7 cellular contexts compared by ENCODE assay signal in genomic region chr1:117093091-117093534, GRCh38. TPM values are rescaled to one million over a fixed set of nuclear protein-coding genes. Genes with fewer than 3 reads are reported as not detected.
A peak's percentile ranks its signal among the peaks of the same experiment; 100 is the strongest.
DNase-seq lines count a peak whose midpoint lies in the region; ATAC-seq and TF ChIP-seq lines count a peak whose summit lies in the region.

No MANE protein-coding gene starts in this region.

- no peaks in the 10 kb centered on the region for H3K36me3 ChIP-seq in hepatocyte (replicated peaks; ENCODE audit: insufficient read depth, low read depth)

- no peaks in the 10 kb centered on the region for H3K9me3 Mint-ChIP-seq in activated naive CD8-positive, alpha-beta T cell treated with anti-CD3 and anti-CD28 coated beads, Interleukin-2, amount 10 ng/mL, durations not matched to agents 7 days and 5 days
- no peaks in the 10 kb centered on the region for H3K9me3 Mint-ChIP-seq in stimulated activated naive B cell treated with anti-CD40 and anti-IgM and Interleukin-4, amounts not matched to agents 10 μg/mL and 1 μg/mL and 100 μg/mL, for 72 hours

- no peaks in the 10 kb centered on the region for H3K27me3 Mint-ChIP-seq in activated naive CD8-positive, alpha-beta T cell treated with anti-CD3 and anti-CD28 coated beads, Interleukin-2, amount 10 ng/mL, durations not matched to agents 7 days and 5 days
- no peaks in the 10 kb centered on the region for H3K27me3 Mint-ChIP-seq in stimulated activated naive B cell treated with anti-CD40 and anti-IgM and Interleukin-4, amounts not matched to agents 10 μg/mL and 1 μg/mL and 100 μg/mL, for 72 hours

- no peaks in the 10 kb centered on the region for H3K27me3 ChIP-seq in hepatocyte

- H3K4me3 ChIP-seq in hepatocyte = no peak overlapping the region

- no peak for TF ChIP-seq CTCF in hepatocyte (IDR thresholded peaks at IDR 0.05; ENCODE audit: poor library complexity)

- no peaks in the 10 kb centered on the region for H3K79me2 ChIP-seq in hepatocyte

- H3K36me3 Mint-ChIP-seq in activated naive CD8-positive, alpha-beta T cell treated with anti-CD3 and anti-CD28 coated beads, Interleukin-2, amount 10 ng/mL, durations not matched to agents 7 days and 5 days = peaks cover 35% of the 10 kb centered on the region
- peaks cover 42 to 59% of the 10 kb centered on the region in 2 donors for H3K36me3 Mint-ChIP-seq in stimulated activated naive B cell treated with anti-CD40 and anti-IgM and Interleukin-4, amounts not matched to agents 10 μg/mL and 1 μg/mL and 100 μg/mL, for 72 hours

- no peak for ATAC-seq in activated naive CD8-positive, alpha-beta T cell treated with anti-CD3 and anti-CD28 coated beads, Interleukin-2, amount 10 ng/mL, durations not matched to agents 7 days and 5 days (ENCODE audit: low read depth)
- ATAC-seq in stimulated activated naive B cell treated with anti-CD40 and anti-IgM and Interleukin-4, amounts not matched to agents 10 μg/mL and 1 μg/mL and 100 μg/mL, for 72 hours (replicated peaks) = peak; percentile 27 to 54
- ATAC-seq in GM21381 (IDR thresholded peaks at IDR 0.05; ENCODE audit: unreplicated experiment) (no peak), GM21423 (IDR thresholded peaks at IDR 0.05; ENCODE audit: unreplicated experiment) (no peak)

- H3K27ac ChIP-seq in hepatocyte = peak overlapping the region; percentile 84

- H3K4me3 Mint-ChIP-seq in activated naive CD8-positive, alpha-beta T cell treated with anti-CD3 and anti-CD28 coated beads, Interleukin-2, amount 10 ng/mL, durations not matched to agents 7 days and 5 days = no peak overlapping the region
- H3K4me3 Mint-ChIP-seq in stimulated activated naive B cell treated with anti-CD40 and anti-IgM and Interleukin-4, amounts not matched to agents 10 μg/mL and 1 μg/mL and 100 μg/mL, for 72 hours = no peak overlapping the region

- peaks cover 6% of the 10 kb centered on the region for H3K4me1 Mint-ChIP-seq in activated naive CD8-positive, alpha-beta T cell treated with anti-CD3 and anti-CD28 coated beads, Interleukin-2, amount 10 ng/mL, durations not matched to agents 7 days and 5 days
- H3K4me1 Mint-ChIP-seq in stimulated activated naive B cell treated with anti-CD40 and anti-IgM and Interleukin-4, amounts not matched to agents 10 μg/mL and 1 μg/mL and 100 μg/mL, for 72 hours = peaks cover 0 to 1% of the 10 kb centered on the region in 2 donors

- H3K9me3 ChIP-seq in hepatocyte (ENCODE audit: low read depth) = no peaks in the 10 kb centered on the region

- peak overlapping the region; percentile 14 for H3K27ac Mint-ChIP-seq in activated naive CD8-positive, alpha-beta T cell treated with anti-CD3 and anti-CD28 coated beads, Interleukin-2, amount 10 ng/mL, durations not matched to agents 7 days and 5 days
- no peak overlapping the region for H3K27ac Mint-ChIP-seq in stimulated activated naive B cell treated with anti-CD40 and anti-IgM and Interleukin-4, amounts not matched to agents 10 μg/mL and 1 μg/mL and 100 μg/mL, for 72 hours

- H4K20me1 ChIP-seq in hepatocyte (ENCODE audit: insufficient read depth, poor library complexity, severe bottlenecking) = no peaks in the 10 kb centered on the region

- no peak overlapping the region for H2AFZ ChIP-seq in hepatocyte

- WGBS in hepatocyte (ENCODE audit: low lambda C conversion rate, missing lambda C conversion rate) = 33% methylated on average over 7 of the region's 7 CpGs

- H3K9me2 ChIP-seq in hepatocyte (replicated peaks; ENCODE audit: insufficient read depth) = no peaks in the 10 kb centered on the region

- DNase-seq in HS-5 (ENCODE audit: low read depth) = peak; percentile 91
- DNase-seq in activated naive CD8-positive, alpha-beta T cell treated with anti-CD3 and anti-CD28 coated beads, Interleukin-2, amount 10 ng/mL, durations not matched to agents 7 days and 5 days = no peak
- peak; percentile 74 for DNase-seq in hepatocyte (ENCODE audit: low spot score)
- DNase-seq in stimulated activated naive B cell treated with anti-CD40 and anti-IgM and Interleukin-4, amounts not matched to agents 10 μg/mL and 1 μg/mL and 100 μg/mL, for 72 hours = no peak
- no peak for DNase-seq in NCI-H1092 treated with DMSO at 0.1 percent for 48 hours (lab: John Stamatoyannopoulos, UW)

- POLR2A ChIA-PET in activated naive CD8-positive, alpha-beta T cell treated with anti-CD3 and anti-CD28 coated beads, Interleukin-2, amount 10 ng/mL, durations not matched to agents 7 days and 5 days (lab: Charles Lee) = interaction anchor here (1.5 kb wide), 1 partner anchor 33 kb away, joined by 7 read pairs; the partner anchor contains the start of gene TTF2

- peaks cover 12% of the 10 kb centered on the region for H3K4me1 ChIP-seq in hepatocyte (ENCODE audit: insufficient read depth)

- H3K4me2 ChIP-seq in hepatocyte = peak overlapping the region; percentile 29

RNA-seq across cellular contexts. Expression of gene TRIM45, which starts 28.4 kb away (rescaled TPM):
- total RNA-seq in activated naive CD8-positive, alpha-beta T cell treated with anti-CD3 and anti-CD28 coated beads, Interleukin-2, amount 10 ng/mL, durations not matched to agents 7 days and 5 days = under 1 TPM; 0.31 to 0.50 TPM
- total RNA-seq in hepatocyte = 4.1 and 4.7 TPM in 2 replicates
- polyA plus RNA-seq in hepatocyte = 3.0 and 4.3 TPM in 2 replicates

RNA-seq across cellular contexts. Expression of gene TTF2, which starts 33.0 kb away (rescaled TPM):
- 10 to 100 TPM; 79.4 to 82.9 TPM for total RNA-seq in activated naive CD8-positive, alpha-beta T cell treated with anti-CD3 and anti-CD28 coated beads, Interleukin-2, amount 10 ng/mL, durations not matched to agents 7 days and 5 days
- 11.8 and 13.8 TPM in 2 replicates for total RNA-seq in hepatocyte
- polyA plus RNA-seq in hepatocyte = 14.2 and 14.3 TPM in 2 replicates

Comparison
In these comparisons a context has a peak if more than half of its experiments do, and no peak if none do; other contexts are left out.
1. DNase-seq: peak in HS-5 (single experiment) and hepatocyte (single experiment); none in activated naive CD8-positive, alpha-beta T cell treated with anti-CD3 and anti-CD28 coated beads, Interleukin-2, amount 10 ng/mL, durations not matched to agents 7 days and 5 days (single experiment), stimulated activated naive B cell treated with anti-CD40 and anti-IgM and Interleukin-4, amounts not matched to agents 10 μg/mL and 1 μg/mL and 100 μg/mL, for 72 hours (single experiment) and NCI-H1092 treated with DMSO at 0.1 percent for 48 hours (single experiment).
2. ATAC-seq: peak in stimulated activated naive B cell treated with anti-CD40 and anti-IgM and Interleukin-4, amounts not matched to agents 10 μg/mL and 1 μg/mL and 100 μg/mL, for 72 hours (2 of 2); none in activated naive CD8-positive, alpha-beta T cell treated with anti-CD3 and anti-CD28 coated beads, Interleukin-2, amount 10 ng/mL, durations not matched to agents 7 days and 5 days (single experiment), GM21381 (single experiment) and GM21423 (single experiment).